ENCODE assay signal across 8 cellular contexts in the genomic region with DNA sequence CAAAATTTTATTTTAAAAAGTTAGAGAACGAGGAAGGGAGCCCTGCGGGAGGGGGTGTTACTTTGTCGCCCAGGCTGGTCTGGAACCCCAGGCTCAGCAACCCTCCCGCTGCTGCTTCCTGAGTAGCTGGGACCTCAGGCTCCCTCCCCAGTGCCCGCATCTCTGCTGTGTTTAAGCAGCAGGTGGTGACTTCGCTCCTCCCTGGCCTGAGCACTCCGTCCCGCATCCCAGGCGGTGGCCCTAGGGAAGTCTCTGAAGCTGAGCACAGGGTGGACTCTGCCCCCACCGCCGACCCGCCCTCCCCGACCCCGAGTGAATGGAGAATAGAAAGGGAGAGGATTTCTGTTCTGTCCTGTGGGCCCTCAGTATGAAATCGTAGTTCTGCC.
DNase-seq lines count a peak whose midpoint lies in the region; ATAC-seq and TF ChIP-seq lines count a peak whose summit lies in the region.

No MANE protein-coding gene starts in this region.

- H3K79me2 ChIP-seq in parathyroid adenoma = no peaks in the 10 kb centered on the region

- H3K4me1 ChIP-seq in parathyroid adenoma = no peaks in the 10 kb centered on the region

- H3K36me3 ChIP-seq in parathyroid adenoma (ENCODE audit: control insufficient read depth, insufficient read depth, low read length) = no peaks in the 10 kb centered on the region

- H3K27ac ChIP-seq in parathyroid adenoma = no peak overlapping the region

- H3K9me3 ChIP-seq in parathyroid adenoma (ENCODE audit: control insufficient read depth, low read length) = no peaks in the 10 kb centered on the region

- TF ChIP-seq CTCF in GM12864 (IDR thresholded peaks at IDR 0.05; ENCODE audit: low read depth, low read length, missing control alignments) (no peak), WI38 (IDR thresholded peaks at IDR 0.05; ENCODE audit: low read depth, low read length) (no peak), fibroblast of pulmonary artery (IDR thresholded peaks at IDR 0.05; ENCODE audit: low read length, missing control alignments) (no peak), parathyroid adenoma (IDR thresholded peaks at IDR 0.05) (no peak)

- peak overlapping the region; percentile 99 for H3K4me2 ChIP-seq in parathyroid adenoma (ENCODE audit: low read length)

- DNase-seq in GM12864 (ENCODE audit: low read depth) = no peak
- DNase-seq in fibroblast of pulmonary artery (ENCODE audit: low read depth) = no peak
- no peak for DNase-seq in SIG-M5 (lab: John Stamatoyannopoulos, UW)
- DNase-seq in GOT3 (lab: John Stamatoyannopoulos, UW) = no peak
- no peak for DNase-seq in NCI-H2029 treated with DMSO at 0.1 percent for 48 hours (lab: John Stamatoyannopoulos, UW)

- ATAC-seq in HG02840 (IDR thresholded peaks at IDR 0.05; ENCODE audit: low FRiP score, unreplicated experiment) = peak; percentile 32

- no peaks in the 10 kb centered on the region for H3K27me3 ChIP-seq in parathyroid adenoma (ENCODE audit: control insufficient read depth, insufficient read depth, low read length)

- H3K9ac ChIP-seq in parathyroid adenoma = no peak overlapping the region

- peak overlapping the region; percentile 69 for H3K4me3 ChIP-seq in GM12864 (ENCODE audit: low read depth, low read length)
- peak overlapping the region; percentile 70 for H3K4me3 ChIP-seq in WI38 (ENCODE audit: low read depth, low read length)
- H3K4me3 ChIP-seq in fibroblast of pulmonary artery (replicated peaks; ENCODE audit: low read depth, low read length) = peak overlapping the region; percentile 75
- peak overlapping the region; percentile 76 for H3K4me3 ChIP-seq in parathyroid adenoma (ENCODE audit: low read depth, low read length)

- peak overlapping the region; percentile 89 for H2AFZ ChIP-seq in parathyroid adenoma
